Comparison of ENCODE assay signal across 8 cellular contexts in genomic region chr2:44171018-44171417, GRCh38. TPM values are rescaled to one million over a fixed set of nuclear protein-coding genes. Genes with fewer than 3 reads are reported as not detected.
DNase-seq lines count a peak whose midpoint lies in the region; ATAC-seq and TF ChIP-seq lines count a peak whose summit lies in the region.

No MANE protein-coding gene starts in this region.

- no peaks in the 10 kb centered on the region for H3K27me3 ChIP-seq in GM23338 (ENCODE audit: insufficient read depth)

- peaks cover 40% of the 10 kb centered on the region for H3K36me3 Mint-ChIP-seq in GM23338 (ENCODE audit: low read depth)

- peaks cover 7% of the 10 kb centered on the region; the same call in 1 of the 2 replicates for H3F3A ChIP-seq in GM23338 (replicated peaks; ENCODE audit: low read depth)

- H3K4me3 ChIP-seq in GM23338 (peak overlapping the region; percentile 66), SK-N-MC (peak overlapping the region; percentile 95), fibroblast of mammary gland (ENCODE audit: control insufficient read depth, low read depth, low read length) (peak overlapping the region; percentile 89)

- H3K4me3 Mint-ChIP-seq in GM23338, result peak overlapping the region; percentile 91

- H4K20me1 ChIP-seq in GM23338 (replicated peaks; ENCODE audit: insufficient read depth), result peaks cover 15% of the 10 kb centered on the region

- H3K4me2 ChIP-seq in GM23338, result peak overlapping the region; percentile 83

- H3K79me2 ChIP-seq in GM23338 (replicated peaks; ENCODE audit: insufficient read depth), result peaks cover 73% of the 10 kb centered on the region

- H3K9me2 ChIP-seq in GM23338 (ENCODE audit: insufficient read depth), result no peaks in the 10 kb centered on the region

- H3K9me3 Mint-ChIP-seq in GM23338, result peaks cover 11% of the 10 kb centered on the region

- H3K27ac Mint-ChIP-seq in GM23338, result peak overlapping the region; percentile 45; the same call in 1 of the 2 replicates

- H3K4me1 Mint-ChIP-seq in GM23338, result peaks cover 44% of the 10 kb centered on the region

- peaks cover 35% of the 10 kb centered on the region for H3K4me1 ChIP-seq in GM23338 (ENCODE audit: insufficient read depth)

- no peak for DNase-seq in GM23338 (ENCODE audit: low spot score)
- DNase-seq in SK-N-MC (ENCODE audit: low read depth, low spot score), result no peak
- DNase-seq in fibroblast of mammary gland (ENCODE audit: low read depth), result peak; percentile 65
- DNase-seq in renal cortical epithelial cell (ENCODE audit: low read depth), result peak; percentile 97
- no peak for DNase-seq in mesenteric fat pad (ENCODE audit: low spot score)
- DNase-seq in DMS 273 (lab: John Stamatoyannopoulos, UW; ENCODE audit: unreplicated experiment), result no peak
- no peak for DNase-seq in activated gamma-delta T cell (lab: John Stamatoyannopoulos, UW)

- TF ChIP-seq CTCF in GM23338 (conservative IDR thresholded peaks at IDR 0.05; ENCODE audit: low read depth in 2 of 2) (no peak), fibroblast of mammary gland (conservative IDR thresholded peaks at IDR 0.05; ENCODE audit: control insufficient read depth, insufficient read depth, low read depth, low read length) (no peak)

- H3K27me3 Mint-ChIP-seq in GM23338 (ENCODE audit: insufficient read depth, low read depth, poor library complexity), result peaks cover 15% of the 10 kb centered on the region

- H3K36me3 ChIP-seq in GM23338 (ENCODE audit: insufficient read depth) (no peaks in the 10 kb centered on the region), SK-N-MC (ENCODE audit: insufficient read depth, low read length) (no peaks in the 10 kb centered on the region)

- H2AFZ ChIP-seq in GM23338, result no peak overlapping the region

- peak overlapping the region; percentile 89 for H3K9ac ChIP-seq in SK-N-MC (ENCODE audit: insufficient read length)

- ATAC-seq in GM23338 (no peak), GM19328 (IDR thresholded peaks at IDR 0.05; ENCODE audit: unreplicated experiment) (no peak)

- H3K9me3 ChIP-seq in SK-N-MC (ENCODE audit: low read depth, low read length), result no peaks in the 10 kb centered on the region

- H3K27ac ChIP-seq in GM23338 (ENCODE audit: low read depth), result no peak overlapping the region
- no peak overlapping the region for H3K27ac ChIP-seq in SK-N-MC

TF ChIP-seq in GM23338, 12 proteins besides CTCF, POLR2A, EP300 and RAD21 (continues in another document):
- no peak for TF ChIP-seq CREB1 (CRISPR knock-in tag; IDR thresholded peaks at IDR 0.05; ENCODE audit: low read depth)
- TF ChIP-seq EZH2 (IDR thresholded peaks at IDR 0.05; ENCODE audit: low read depth, unreplicated experiment), result no peak
- TF ChIP-seq ETS1 (IDR thresholded peaks at IDR 0.05), result no peak
- no peak for TF ChIP-seq NANOG (IDR thresholded peaks at IDR 0.05; ENCODE audit: borderline replicate concordance)
- TF ChIP-seq STAT1 (IDR thresholded peaks at IDR 0.05; ENCODE audit: unreplicated experiment), result no peak
- no peak for TF ChIP-seq ZNF114 (CRISPR knock-in tag; IDR thresholded peaks at IDR 0.05)
- no peak for TF ChIP-seq EZH2phosphoT487 (IDR thresholded peaks at IDR 0.05; ENCODE audit: unreplicated experiment)
- no peak for TF ChIP-seq ZNF462 (CRISPR knock-in tag; IDR thresholded peaks at IDR 0.05)
- TF ChIP-seq JUNB (IDR thresholded peaks at IDR 0.05; ENCODE audit: unreplicated experiment), result no peak
- no peak for TF ChIP-seq ZNF331 (CRISPR knock-in tag; IDR thresholded peaks at IDR 0.05; ENCODE audit: low read depth)

RNA-seq across cellular contexts. Expression of gene PPM1B, which starts 2.3 kb away (rescaled TPM):
- total RNA-seq in GM23338 (2014; rRNA removed; shearing (Covaris generic)), result 134 and 137 TPM in 2 replicates
- 93.1 and 112 TPM in 2 replicates for polyA plus RNA-seq in GM23338 (2016; fragmentation: Nextera tagmentation; extraction: Ambion mirVana)
- total RNA-seq in renal cortical epithelial cell (38.0 and 78.3 TPM in 2 replicates), mesenteric fat pad (66.8 TPM)

Comparison
In these comparisons a context has a peak if more than half of its experiments do, and no peak if none do; other contexts are left out.
1. DNase-seq: peak in fibroblast of mammary gland (single experiment) and renal cortical epithelial cell (single experiment); none in GM23338 (single experiment), SK-N-MC (single experiment), mesenteric fat pad (single experiment), DMS 273 (single experiment) and activated gamma-delta T cell (single experiment).
2. Peak in every context shown above with its lines, with median percentiles within 50 percentile points of each other: H3K4me3 ChIP-seq.